Comparison of ENCODE assay signal across 11 cellular contexts in genomic region chr6:164151161-164151728, GRCh38.
A peak's percentile ranks its signal among the peaks of the same experiment; 100 is the strongest.
DNase-seq lines count a peak whose midpoint lies in the region; ATAC-seq and TF ChIP-seq lines count a peak whose summit lies in the region.
"Had no signal": no experiment of that assay in that cellular context is flagged by ENCODE, and none has a peak within 500 bp of the region (broad histone marks: within the 10 kb centered on the region; RNA-seq: fewer than 3 reads in every experiment).

No MANE protein-coding gene starts in this region.

- H3K4me3 Mint-ChIP-seq in WTC11, result no peak overlapping the region
- H3K4me3 Mint-ChIP-seq: mesothelial cell of epicardium had no signal

- H3K9me3 Mint-ChIP-seq in WTC11, result peaks cover 27% of the 10 kb centered on the region

- peak; percentile 4 for DNase-seq in NCI-H510A treated with DMSO at 0.1 percent for 48 hours (lab: John Stamatoyannopoulos, UW)
- DNase-seq in NCI-H510A (lab: John Stamatoyannopoulos, UW), result no peak
- no peak for DNase-seq in WTC11 (ENCODE audit: low spot score)
- peak; percentile 60 to 76 for DNase-seq in hippocampal formation (lab: John Stamatoyannopoulos, UW)
- no peak for DNase-seq in transverse colon
- no peak for DNase-seq in NCI-H128 (lab: John Stamatoyannopoulos, UW; ENCODE audit: unreplicated experiment)
- no peak for DNase-seq in brain microvascular endothelial cell

- H3K27me3 ChIP-seq in transverse colon (no peaks in the 10 kb centered on the region), brain microvascular endothelial cell (replicated peaks) (no peaks in the 10 kb centered on the region)

- in situ Hi-C loops in transverse colon (cut with MboI; ENCODE audit: low pct_ligation_motif_present in 1 of 4, low pct_unique_long_range_greater_than_20kb in 1 of 4, low sequenced_read_pairs in 3 of 4), result no loop called here
- in situ Hi-C loops in brain microvascular endothelial cell (cut with HindIII; ENCODE audit: low pct_ligation_motif_present, low sequenced_read_pairs), result no loop called here

- peak; percentile 48 for ATAC-seq in WTC11
- ATAC-seq: HepG2 had no signal

- no peaks in the 10 kb centered on the region; the same call in 1 of the 2 replicates for H3K27me3 Mint-ChIP-seq in WTC11 (ENCODE audit: low read depth)

- H3K27ac Mint-ChIP-seq in WTC11, result peak overlapping the region; percentile 88
- H3K27ac Mint-ChIP-seq: mesothelial cell of epicardium had no signal

- TF ChIP-seq CTCF in WTC11 (IDR thresholded peaks at IDR 0.05) (no peak), transverse colon (IDR thresholded peaks at IDR 0.05) (no peak), brain microvascular endothelial cell (IDR thresholded peaks at IDR 0.05; ENCODE audit: low read depth, low read length, missing control alignments) (no peak)

- CTCF ChIA-PET in WTC11 (lab: Charles Lee), result no interaction called here

- no peaks in the 10 kb centered on the region for H3K36me3 ChIP-seq in transverse colon
- no peaks in the 10 kb centered on the region for H3K36me3 ChIP-seq in brain microvascular endothelial cell (replicated peaks)
- H3K36me3 ChIP-seq: thoracic aorta had no signal

- no peak for TF ChIP-seq EP300 in transverse colon (IDR thresholded peaks at IDR 0.05; ENCODE audit: low read depth)

- intact Hi-C loops in transverse colon (cut with DNase I; ENCODE audit: low total_unique reads), result no loop called here

- no peak for TF ChIP-seq POLR2A in transverse colon (IDR thresholded peaks at IDR 0.05)

- H3K4me3 ChIP-seq in transverse colon, result no peak overlapping the region
- H3K4me3 ChIP-seq in brain microvascular endothelial cell (ENCODE audit: low read depth, low read length), result no peak overlapping the region
- H3K4me3 ChIP-seq: thoracic aorta had no signal

- H3K9me3 ChIP-seq in transverse colon, result no peaks in the 10 kb centered on the region
- H3K9me3 ChIP-seq: thoracic aorta had no signal

- peaks cover 14% of the 10 kb centered on the region for H3K4me1 Mint-ChIP-seq in WTC11

- H3K27ac ChIP-seq in temporal lobe (ENCODE audit: low read depth, low read length) (peak overlapping the region; percentile 73), transverse colon (no peak overlapping the region), brain microvascular endothelial cell (no peak overlapping the region)
- H3K27ac ChIP-seq: thoracic aorta had no signal

- H3K4me1 ChIP-seq in transverse colon, result peaks cover 0 to 4% (median 0%) of the 10 kb centered on the region in 4 donors

- POLR2A ChIA-PET in WTC11 (lab: Charles Lee), result no interaction called here

- H3K36me3 Mint-ChIP-seq in WTC11, result peaks cover 4% of the 10 kb centered on the region
- H3K36me3 Mint-ChIP-seq: mesothelial cell of epicardium had no signal

- 49 to 64% methylated on average over 6 to 8 of the region's 8 CpGs for WGBS in transverse colon (ENCODE audit: low coverage in 1 of 2), 2 donors

TF ChIP-seq in WTC11, 78 proteins besides CTCF, POLR2A, EP300 and RAD21:
- TF ChIP-seq STAT6 (CRISPR knock-in tag; conservative IDR thresholded peaks at IDR 0.05; ENCODE audit: low read depth) (no peak), NR3C1 (CRISPR knock-in tag; conservative IDR thresholded peaks at IDR 0.05; ENCODE audit: low read depth) (no peak), JAZF1 (CRISPR knock-in tag; IDR thresholded peaks at IDR 0.05) (no peak), TCF7 (CRISPR knock-in tag; IDR thresholded peaks at IDR 0.05; ENCODE audit: low read depth) (no peak), ZNF281 (CRISPR knock-in tag; IDR thresholded peaks at IDR 0.05) (no peak), E2F5 (CRISPR knock-in tag; IDR thresholded peaks at IDR 0.05) (no peak), ETV6 (CRISPR knock-in tag; IDR thresholded peaks at IDR 0.05) (no peak), E2F4 (CRISPR knock-in tag; IDR thresholded peaks at IDR 0.05; ENCODE audit: borderline replicate concordance, low read depth) (no peak), GTF2I (CRISPR knock-in tag; conservative IDR thresholded peaks at IDR 0.05) (no peak), TP53 (CRISPR knock-in tag; IDR thresholded peaks at IDR 0.05) (no peak), CREM (CRISPR knock-in tag; IDR thresholded peaks at IDR 0.05) (no peak), AFF4 (CRISPR knock-in tag; IDR thresholded peaks at IDR 0.05; ENCODE audit: borderline replicate concordance) (no peak), ZNF121 (CRISPR knock-in tag; IDR thresholded peaks at IDR 0.05) (no peak)

Comparison
In these comparisons a context has a peak if more than half of its experiments do, and no peak if none do; other contexts are left out.
1. DNase-seq: peak in NCI-H510A treated with DMSO at 0.1 percent for 48 hours (single experiment) and hippocampal formation (2 of 2); none in NCI-H510A (single experiment), WTC11 (single experiment), transverse colon (single experiment), NCI-H128 (single experiment) and brain microvascular endothelial cell (single experiment).